ENCODE assay signal across 13 cellular contexts in genomic region chrX:16462912-16463311, GRCh38.
DNase-seq lines count a peak whose midpoint lies in the region; ATAC-seq and TF ChIP-seq lines count a peak whose summit lies in the region.
"Had no signal": no experiment of that assay in that cellular context is flagged by ENCODE, and none has a peak within 500 bp of the region (broad histone marks: within the 10 kb centered on the region; RNA-seq: fewer than 3 reads in every experiment).

No MANE protein-coding gene starts in this region.

- no peak overlapping the region for H3K27ac Mint-ChIP-seq in activated naive CD4-positive, alpha-beta T cell treated with anti-CD3 and anti-CD28 coated beads, Interleukin-2, amount 50 U/mL, for 72 hours

- WGBS in aorta, 2 donors: 9 to 17% methylated on average over 6 of the region's 6 CpGs

- H3K9me3 ChIP-seq in right atrium auricular region: no peaks in the 10 kb centered on the region
- no peaks in the 10 kb centered on the region for H3K9me3 ChIP-seq in aorta (ENCODE audit: control insufficient read depth, low read length)
- H3K9me3 ChIP-seq: SJSA1, upper lobe of left lung had no signal

- no peak for TF ChIP-seq CTCF in right atrium auricular region (IDR thresholded peaks at IDR 0.05)

- no peak for DNase-seq in Right ventricle myocardium superior
- no peak for DNase-seq in right atrium auricular region (ENCODE audit: low spot score)
- peak; percentile 14 for DNase-seq in cerebellum (ENCODE audit: low spot score)
- peak; percentile 6 for DNase-seq in left kidney (ENCODE audit: low read depth, low spot score)
- DNase-seq in aorta: no peak
- DNase-seq in kidney glomerular epithelial cell (lab: John Stamatoyannopoulos, UW): no peak
- DNase-seq in activated naive CD4-positive, alpha-beta T cell treated with anti-CD3 and anti-CD28 coated beads, Interleukin-2, amount 50 U/mL, for 72 hours (ENCODE audit: low spot score in 2 of 2): no peak
- DNase-seq: activated effector memory CD4-positive, alpha-beta T cell treated with anti-CD3 and anti-CD28 coated beads, Interleukin-2, amount 50 U/mL, for 16 hours; GDM1; upper lobe of left lung had no signal

- H3K27me3 ChIP-seq in right atrium auricular region: no peaks in the 10 kb centered on the region
- H3K27me3 ChIP-seq in aorta (ENCODE audit: control insufficient read depth in 1 of 2, insufficient read depth in 2 of 2, low read length in 1 of 2): no peaks in the 10 kb centered on the region
- H3K27me3 ChIP-seq: SJSA1, upper lobe of left lung had no signal

- intact Hi-C loops in Right ventricle myocardium superior (cut with DNase I): no loop called here
- intact Hi-C loops in aorta (cut with DNase I): no loop called here

- H3K36me3 Mint-ChIP-seq in activated naive CD4-positive, alpha-beta T cell treated with anti-CD3 and anti-CD28 coated beads, Interleukin-2, amount 50 U/mL, for 72 hours: no peaks in the 10 kb centered on the region

- H3K36me3 ChIP-seq in right atrium auricular region (no peaks in the 10 kb centered on the region), aorta (ENCODE audit: control insufficient read depth in 1 of 2, insufficient read depth in 2 of 2, low read length in 1 of 2) (no peaks in the 10 kb centered on the region)
- H3K36me3 ChIP-seq: SJSA1, upper lobe of left lung had no signal

- H3K4me1 ChIP-seq in right atrium auricular region (no peaks in the 10 kb centered on the region), aorta (ENCODE audit: control insufficient read depth in 1 of 2, insufficient read depth in 2 of 2, low read length in 2 of 2) (peaks cover 0 to 3% of the 10 kb centered on the region in 2 donors)
- H3K4me1 ChIP-seq: upper lobe of left lung had no signal

- H3K27ac ChIP-seq in right atrium auricular region (no peak overlapping the region), aorta (ENCODE audit: low read depth in 1 of 2, low read length in 2 of 2) (no peak overlapping the region)
- H3K27ac ChIP-seq: 22Rv1, SJSA1, upper lobe of left lung had no signal

- H3K9me3 Mint-ChIP-seq in activated naive CD4-positive, alpha-beta T cell treated with anti-CD3 and anti-CD28 coated beads, Interleukin-2, amount 50 U/mL, for 72 hours: no peaks in the 10 kb centered on the region

- ATAC-seq in Right ventricle myocardium superior (ENCODE audit: poor library complexity) (peak; percentile 39), aorta (ENCODE audit: low FRiP score) (peak; percentile 61), HG03139 (IDR thresholded peaks at IDR 0.05; ENCODE audit: unreplicated experiment) (no peak)
- ATAC-seq in activated naive CD4-positive, alpha-beta T cell treated with anti-CD3 and anti-CD28 coated beads, Interleukin-2, amount 50 U/mL, for 72 hours: no peak

- no peak overlapping the region for H3K4me3 ChIP-seq in right atrium auricular region
- H3K4me3 ChIP-seq in aorta (ENCODE audit: low read length in 2 of 2): no peak overlapping the region
- H3K4me3 ChIP-seq: SJSA1, upper lobe of left lung had no signal

Comparison
In these comparisons a context has a peak if more than half of its experiments do, and no peak if none do; other contexts are left out.
1. ATAC-seq: peak in Right ventricle myocardium superior (single experiment) and aorta (single experiment); none in activated naive CD4-positive, alpha-beta T cell treated with anti-CD3 and anti-CD28 coated beads, Interleukin-2, amount 50 U/mL, for 72 hours (0 of 2) and HG03139 (single experiment).
2. DNase-seq: peak in cerebellum (single experiment) and left kidney (single experiment); none in Right ventricle myocardium superior (single experiment), right atrium auricular region (single experiment), aorta (0 of 2), kidney glomerular epithelial cell (single experiment) and activated naive CD4-positive, alpha-beta T cell treated with anti-CD3 and anti-CD28 coated beads, Interleukin-2, amount 50 U/mL, for 72 hours (0 of 2).